ENCODE assay signal across 8 cellular contexts in genomic region chr9:104863180-104863883, GRCh38.
DNase-seq lines count a peak whose midpoint lies in the region; ATAC-seq and TF ChIP-seq lines count a peak whose summit lies in the region.

No MANE protein-coding gene starts in this region.

- H3K27ac Mint-ChIP-seq in activated T-helper 1 cell treated with anti-CD3 and anti-CD28 coated beads, Interleukin-12 subunit alpha, Interleukin-12 subunit beta, Interleukin-2, Interleukin-4 antibody, amounts not matched to agents 30 ng/mL and 10 ng/mL and 1 ng/mL, durations not matched to agents 14 hours and 24 hours and 36 hours, result peak overlapping the region; percentile 5

- intact Hi-C loops in activated T-helper 1 cell treated with anti-CD3 and anti-CD28 coated beads, Interleukin-12 subunit alpha, Interleukin-12 subunit beta, Interleukin-2, Interleukin-4 antibody, amounts not matched to agents 30 ng/mL and 10 ng/mL and 1 ng/mL, durations not matched to agents 14 hours and 24 hours and 36 hours (cut with micrococcal nuclease), result loop anchor here (1.0 to 5.0 kb wide), 4 partner anchors 64 to 552 kb away; partner anchors contain the start of gene ABCA1

- peak; percentile 90 for TF ChIP-seq CTCF in foreskin fibroblast (IDR thresholded peaks at IDR 0.05; ENCODE audit: low read depth, low read length)

- H3K4me3 ChIP-seq in HUES48 (ENCODE audit: low read depth, low read length) (no peak overlapping the region), foreskin fibroblast (ENCODE audit: low read depth in 1 of 2, low read length in 2 of 2) (no peak overlapping the region), urinary bladder (ENCODE audit: low read depth, low read length) (no peak overlapping the region)

- H3K36me3 ChIP-seq in HUES48 (ENCODE audit: control insufficient read depth, insufficient read depth, low read length), result peaks cover 6% of the 10 kb centered on the region; the same call in 1 of the 2 replicates
- H3K36me3 ChIP-seq in urinary bladder (ENCODE audit: insufficient read depth), result peaks cover 3% of the 10 kb centered on the region

- H3K36me3 Mint-ChIP-seq in activated T-helper 1 cell treated with anti-CD3 and anti-CD28 coated beads, Interleukin-12 subunit alpha, Interleukin-12 subunit beta, Interleukin-2, Interleukin-4 antibody, amounts not matched to agents 30 ng/mL and 10 ng/mL and 1 ng/mL, durations not matched to agents 14 hours and 24 hours and 36 hours (ENCODE audit: low read depth), result no peaks in the 10 kb centered on the region

- H3K27me3 Mint-ChIP-seq in activated T-helper 1 cell treated with anti-CD3 and anti-CD28 coated beads, Interleukin-12 subunit alpha, Interleukin-12 subunit beta, Interleukin-2, Interleukin-4 antibody, amounts not matched to agents 30 ng/mL and 10 ng/mL and 1 ng/mL, durations not matched to agents 14 hours and 24 hours and 36 hours (ENCODE audit: insufficient read depth), result no peaks in the 10 kb centered on the region

- H3K4me3 Mint-ChIP-seq in activated T-helper 1 cell treated with anti-CD3 and anti-CD28 coated beads, Interleukin-12 subunit alpha, Interleukin-12 subunit beta, Interleukin-2, Interleukin-4 antibody, amounts not matched to agents 30 ng/mL and 10 ng/mL and 1 ng/mL, durations not matched to agents 14 hours and 24 hours and 36 hours, result no peak overlapping the region

- DNase-seq in EH (ENCODE audit: low read depth) (peak; percentile 89), NOMO-1 (lab: John Stamatoyannopoulos, UW; ENCODE audit: unreplicated experiment in 2 of 2) (peak; percentile 53 to 56), foreskin fibroblast (peak; percentile 76 to 91), non-pigmented ciliary epithelial cell (ENCODE audit: low read depth) (peak; percentile 63)
- DNase-seq in activated T-helper 1 cell treated with anti-CD3 and anti-CD28 coated beads, Interleukin-12 subunit alpha, Interleukin-12 subunit beta, Interleukin-2, Interleukin-4 antibody, amounts not matched to agents 30 ng/mL and 10 ng/mL and 1 ng/mL, durations not matched to agents 14 hours and 24 hours and 36 hours (ENCODE audit: low spot score), result peak; percentile 28

- H3K4me1 Mint-ChIP-seq in activated T-helper 1 cell treated with anti-CD3 and anti-CD28 coated beads, Interleukin-12 subunit alpha, Interleukin-12 subunit beta, Interleukin-2, Interleukin-4 antibody, amounts not matched to agents 30 ng/mL and 10 ng/mL and 1 ng/mL, durations not matched to agents 14 hours and 24 hours and 36 hours (ENCODE audit: low read depth), result no peaks in the 10 kb centered on the region

- peak; percentile 87 for ATAC-seq in GM21515 (IDR thresholded peaks at IDR 0.05; ENCODE audit: unreplicated experiment)

- H3K4me1 ChIP-seq in HUES48 (ENCODE audit: control insufficient read depth, insufficient read depth, low read length) (peaks cover 33% of the 10 kb centered on the region), urinary bladder (ENCODE audit: insufficient read depth) (no peaks in the 10 kb centered on the region)

- H3K27ac ChIP-seq in HUES48 (ENCODE audit: low read depth, low read length) (peak overlapping the region; percentile 0), urinary bladder (ENCODE audit: low read depth) (peak overlapping the region; percentile 16)

- H3K27me3 ChIP-seq in HUES48 (ENCODE audit: control insufficient read depth, insufficient read depth, low read length), result no peaks in the 10 kb centered on the region

- H3K9ac ChIP-seq in HUES48 (ENCODE audit: low read depth, low read length), result no peak overlapping the region

- H3K9me3 Mint-ChIP-seq in activated T-helper 1 cell treated with anti-CD3 and anti-CD28 coated beads, Interleukin-12 subunit alpha, Interleukin-12 subunit beta, Interleukin-2, Interleukin-4 antibody, amounts not matched to agents 30 ng/mL and 10 ng/mL and 1 ng/mL, durations not matched to agents 14 hours and 24 hours and 36 hours, result no peaks in the 10 kb centered on the region

- no peaks in the 10 kb centered on the region for H3K9me3 ChIP-seq in HUES48 (ENCODE audit: control insufficient read depth, insufficient read depth, low read length)

- 27% methylated on average over 4 of the region's 4 CpGs for WGBS in urinary bladder

Comparison
In these comparisons a context has a peak if more than half of its experiments do, and no peak if none do; other contexts are left out.
1. DNase-seq: peak in every context shown above with its lines; median percentile 89 in EH; 84 in foreskin fibroblast; 63 in non-pigmented ciliary epithelial cell; 54 in NOMO-1; 28 in activated T-helper 1 cell treated with anti-CD3 and anti-CD28 coated beads, Interleukin-12 subunit alpha, Interleukin-12 subunit beta, Interleukin-2, Interleukin-4 antibody, amounts not matched to agents 30 ng/mL and 10 ng/mL and 1 ng/mL, durations not matched to agents 14 hours and 24 hours and 36 hours.